19 cellular contexts compared by ENCODE assay signal in genomic region chr17:82703036-82703745, GRCh38.
"Had no signal": no experiment of that assay in that cellular context is flagged by ENCODE, and none has a peak within 500 bp of the region (broad histone marks: within the 10 kb centered on the region; RNA-seq: fewer than 3 reads in every experiment).

No MANE protein-coding gene starts in this region.

- H3K4me3 ChIP-seq: esophagus muscularis mucosa, left ventricle myocardium inferior, right atrium auricular region, tibial artery, vagina had no signal

- H3K4me3 Mint-ChIP-seq: activated T-helper 17 cell treated with anti-CD3 and anti-CD28 coated beads, Interleukin-2, amount 50 U/mL, for 72 hours; neural crest cell; stimulated activated effector memory CD8-positive, alpha-beta T cell treated with anti-CD3 and anti-CD28 coated beads, Interleukin-12 subunit alpha, Interleukin-12 subunit beta, amount 100 ng/mL, for 72 hours; T-helper 17 cell had no signal

- H3K27me3 Mint-ChIP-seq: activated T-helper 17 cell treated with anti-CD3 and anti-CD28 coated beads, Interleukin-2, amount 50 U/mL, for 72 hours; T-helper 17 cell had no signal

- H3K4me1 ChIP-seq: parathyroid adenoma had no signal

- DNase-seq: activated CD4-positive, alpha-beta T cell treated with anti-CD3 and anti-CD28 coated beads, Interleukin-2, amount 50 U/mL, for 1 hour; activated T-cell treated with anti-CD3 and anti-CD28 coated beads for 4 hours; amniotic stem cell; foreskin fibroblast; islet precursor cell; left ventricle myocardium inferior; mesendoderm; T-helper 17 cell; tibial artery had no signal

- H3K9me3 ChIP-seq: esophagus muscularis mucosa, left ventricle myocardium inferior, right atrium auricular region, tibial artery, vagina had no signal

- H3K9ac ChIP-seq: parathyroid adenoma had no signal

- H3K36me3 Mint-ChIP-seq: activated naive CD4-positive, alpha-beta T cell treated with anti-CD3 and anti-CD28 coated beads, Interleukin-2, amount 50 U/mL, for 72 hours; brain; stimulated activated effector memory CD8-positive, alpha-beta T cell treated with anti-CD3 and anti-CD28 coated beads, Interleukin-12 subunit alpha, Interleukin-12 subunit beta, amount 100 ng/mL, for 72 hours had no signal

- ATAC-seq: activated naive CD4-positive, alpha-beta T cell treated with anti-CD3 and anti-CD28 coated beads, Interleukin-2, amount 50 U/mL, for 72 hours; activated T-helper 17 cell treated with anti-CD3 and anti-CD28 coated beads, Interleukin-2, amount 50 U/mL, for 72 hours; stimulated activated effector memory CD8-positive, alpha-beta T cell treated with anti-CD3 and anti-CD28 coated beads, Interleukin-12 subunit alpha, Interleukin-12 subunit beta, amount 100 ng/mL, for 72 hours; T-helper 17 cell had no signal

- H3K27ac Mint-ChIP-seq: activated naive CD4-positive, alpha-beta T cell treated with anti-CD3 and anti-CD28 coated beads, Interleukin-2, amount 50 U/mL, for 72 hours; activated T-helper 17 cell treated with anti-CD3 and anti-CD28 coated beads, Interleukin-2, amount 50 U/mL, for 72 hours; stimulated activated effector memory CD8-positive, alpha-beta T cell treated with anti-CD3 and anti-CD28 coated beads, Interleukin-12 subunit alpha, Interleukin-12 subunit beta, amount 100 ng/mL, for 72 hours; T-helper 17 cell had no signal

- H3K9me3 Mint-ChIP-seq: activated naive CD4-positive, alpha-beta T cell treated with anti-CD3 and anti-CD28 coated beads, Interleukin-2, amount 50 U/mL, for 72 hours; activated T-helper 17 cell treated with anti-CD3 and anti-CD28 coated beads, Interleukin-2, amount 50 U/mL, for 72 hours; brain; neural crest cell; stimulated activated effector memory CD8-positive, alpha-beta T cell treated with anti-CD3 and anti-CD28 coated beads, Interleukin-12 subunit alpha, Interleukin-12 subunit beta, amount 100 ng/mL, for 72 hours had no signal

- H3K4me1 Mint-ChIP-seq: activated T-helper 17 cell treated with anti-CD3 and anti-CD28 coated beads, Interleukin-2, amount 50 U/mL, for 72 hours had no signal

- FAIRE-seq: endometrium had no signal

- H3K27ac ChIP-seq: esophagus muscularis mucosa, left ventricle myocardium inferior, parathyroid adenoma, right atrium auricular region had no signal

- H3K27me3 ChIP-seq: esophagus muscularis mucosa, right atrium auricular region, tibial artery, vagina had no signal

- H3K36me3 ChIP-seq: esophagus muscularis mucosa, left ventricle myocardium inferior, right atrium auricular region, tibial artery, vagina had no signal
